8 cellular contexts compared by ENCODE assay signal in the genomic region with DNA sequence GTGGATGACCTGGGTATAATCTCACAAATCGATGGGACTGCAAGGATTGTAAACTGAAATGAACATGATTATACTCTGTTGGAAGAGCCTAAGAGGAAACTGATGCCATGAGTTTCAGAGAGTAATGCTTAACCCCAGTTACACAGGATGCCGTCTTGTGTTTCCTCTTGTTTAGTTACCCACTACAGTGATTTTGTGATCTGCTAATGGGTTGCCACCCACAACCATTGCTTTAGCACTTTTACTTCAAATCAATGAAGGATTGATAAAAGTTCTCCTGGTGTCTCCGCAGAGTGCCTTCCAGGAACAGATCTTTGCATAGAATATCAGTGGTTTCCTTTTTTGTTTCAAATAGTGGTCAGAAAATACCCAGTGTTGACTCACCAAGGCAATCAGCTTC. TPM values are rescaled to one million over a fixed set of nuclear protein-coding genes. Genes with fewer than 3 reads are reported as not detected.
DNase-seq lines count a peak whose midpoint lies in the region; ATAC-seq and TF ChIP-seq lines count a peak whose summit lies in the region.
"Not testable (repeated sequence)": the region's sequence is repeated elsewhere in the genome, so short reads cannot be mapped to it uniquely, and the experiment has no call there.
"Had no signal": no experiment of that assay in that cellular context is flagged by ENCODE, and none has a peak within 500 bp of the region (broad histone marks: within the 10 kb centered on the region; RNA-seq: fewer than 3 reads in every experiment).

No MANE protein-coding gene starts in this region.

- CTCF ChIA-PET in CD8-positive, alpha-beta memory T cell (lab: Charles Lee): interaction anchor here (7.6 kb wide), 1 partner anchor 60 kb away, joined by 55 read pairs; no protein-coding TSS in a partner anchor
- CTCF ChIA-PET in activated CD8-positive, alpha-beta T cell treated with anti-CD3 and anti-CD28 coated beads, Interleukin-2, amount 10 ng/mL, durations not matched to agents 7 days and 5 days (lab: Charles Lee): interaction anchor here (1.4 kb wide), 1 partner anchor 61 kb away, joined by 7 read pairs; no protein-coding TSS in a partner anchor

- H3K4me1 Mint-ChIP-seq in CD8-positive, alpha-beta memory T cell: peaks cover 70 to 85% (median 81%) of the 10 kb centered on the region in 3 donors
- H3K4me1 Mint-ChIP-seq in activated CD8-positive, alpha-beta T cell treated with anti-CD3 and anti-CD28 coated beads, Interleukin-2, amount 10 ng/mL, durations not matched to agents 7 days and 5 days (ENCODE audit: low read depth): peaks cover 73% of the 10 kb centered on the region
- peaks cover 81% of the 10 kb centered on the region for H3K4me1 Mint-ChIP-seq in activated naive CD8-positive, alpha-beta T cell (ENCODE audit: low read depth)
- peaks cover 59 to 66% of the 10 kb centered on the region in 2 donors for H3K4me1 Mint-ChIP-seq in effector memory CD8-positive, alpha-beta T cell (ENCODE audit: low read depth in 2 of 2)
- peaks cover 30 to 76% (median 73%) of the 10 kb centered on the region in 4 donors for H3K4me1 Mint-ChIP-seq in naive thymus-derived CD8-positive, alpha-beta T cell
- peaks cover 81% of the 10 kb centered on the region for H3K4me1 Mint-ChIP-seq in stimulated activated effector memory CD8-positive, alpha-beta T cell treated with anti-CD3 and anti-CD28 coated beads, Interleukin-12 subunit alpha, Interleukin-12 subunit beta, amount 100 ng/mL, for 72 hours

- H3K36me3 Mint-ChIP-seq in CD8-positive, alpha-beta memory T cell: peaks cover 21 to 74% (median 21%) of the 10 kb centered on the region in 3 donors
- peaks cover 73% of the 10 kb centered on the region for H3K36me3 Mint-ChIP-seq in activated CD8-positive, alpha-beta T cell treated with anti-CD3 and anti-CD28 coated beads, Interleukin-2, amount 10 ng/mL, durations not matched to agents 7 days and 5 days (ENCODE audit: low read depth)
- peaks cover 32% of the 10 kb centered on the region for H3K36me3 Mint-ChIP-seq in activated naive CD8-positive, alpha-beta T cell
- peaks cover 67% of the 10 kb centered on the region for H3K36me3 Mint-ChIP-seq in effector memory CD8-positive, alpha-beta T cell (ENCODE audit: insufficient read depth)
- peaks cover 0 to 69% (median 18%) of the 10 kb centered on the region in 3 donors for H3K36me3 Mint-ChIP-seq in naive thymus-derived CD8-positive, alpha-beta T cell
- H3K36me3 Mint-ChIP-seq in stimulated activated effector memory CD8-positive, alpha-beta T cell treated with anti-CD3 and anti-CD28 coated beads, Interleukin-12 subunit alpha, Interleukin-12 subunit beta, amount 100 ng/mL, for 72 hours: peaks cover 96% of the 10 kb centered on the region

- H3K27me3 Mint-ChIP-seq in CD8-positive, alpha-beta memory T cell; activated CD8-positive, alpha-beta T cell treated with anti-CD3 and anti-CD28 coated beads, Interleukin-2, amount 10 ng/mL, durations not matched to agents 7 days and 5 days (ENCODE audit: low read depth); activated naive CD8-positive, alpha-beta T cell; effector memory CD8-positive, alpha-beta T cell; naive thymus-derived CD8-positive, alpha-beta T cell: not testable (repeated sequence)

- POLR2A ChIA-PET in CD8-positive, alpha-beta memory T cell (lab: Charles Lee); activated CD8-positive, alpha-beta T cell treated with anti-CD3 and anti-CD28 coated beads, Interleukin-2, amount 10 ng/mL, durations not matched to agents 7 days and 5 days (lab: Charles Lee); naive thymus-derived CD8-positive, alpha-beta T cell (lab: Charles Lee): not testable (repeated sequence)

- not testable (repeated sequence) for H3K9me3 Mint-ChIP-seq in CD8-positive, alpha-beta memory T cell; activated CD8-positive, alpha-beta T cell treated with anti-CD3 and anti-CD28 coated beads, Interleukin-2, amount 10 ng/mL, durations not matched to agents 7 days and 5 days (ENCODE audit: insufficient read depth); activated naive CD8-positive, alpha-beta T cell (ENCODE audit: low read depth); effector memory CD8-positive, alpha-beta T cell; naive thymus-derived CD8-positive, alpha-beta T cell; stimulated activated effector memory CD8-positive, alpha-beta T cell treated with anti-CD3 and anti-CD28 coated beads, Interleukin-12 subunit alpha, Interleukin-12 subunit beta, amount 100 ng/mL, for 72 hours

- H3K36me3 ChIP-seq in CD8-positive, alpha-beta memory T cell (ENCODE audit: insufficient read depth, low read length): peaks cover 32% of the 10 kb centered on the region
- peaks cover 83% of the 10 kb centered on the region for H3K36me3 ChIP-seq in RWPE2 (ENCODE audit: low read depth)

- H3K27me3 ChIP-seq in CD8-positive, alpha-beta memory T cell (ENCODE audit: insufficient read depth, low read length, poor library complexity, severe bottlenecking); RWPE2 (ENCODE audit: insufficient read depth, poor library complexity, severe bottlenecking): not testable (repeated sequence)

- peak overlapping the region; percentile 66 to 96 (median 90) for H3K27ac Mint-ChIP-seq in CD8-positive, alpha-beta memory T cell
- H3K27ac Mint-ChIP-seq in activated CD8-positive, alpha-beta T cell treated with anti-CD3 and anti-CD28 coated beads, Interleukin-2, amount 10 ng/mL, durations not matched to agents 7 days and 5 days: peak overlapping the region; percentile 72
- H3K27ac Mint-ChIP-seq in activated naive CD8-positive, alpha-beta T cell: peak overlapping the region; percentile 16
- peak overlapping the region; percentile 88 to 99 for H3K27ac Mint-ChIP-seq in effector memory CD8-positive, alpha-beta T cell
- peak overlapping the region in 6 of 10 donors; percentile 56 to 79 (median 67) for H3K27ac Mint-ChIP-seq in naive thymus-derived CD8-positive, alpha-beta T cell
- H3K27ac Mint-ChIP-seq in stimulated activated effector memory CD8-positive, alpha-beta T cell treated with anti-CD3 and anti-CD28 coated beads, Interleukin-12 subunit alpha, Interleukin-12 subunit beta, amount 100 ng/mL, for 72 hours: peak overlapping the region; percentile 86

- H3K4me1 ChIP-seq in CD8-positive, alpha-beta memory T cell (ENCODE audit: insufficient read depth, low read length): peaks cover 55% of the 10 kb centered on the region
- peaks cover 43% of the 10 kb centered on the region for H3K4me1 ChIP-seq in RWPE2 (ENCODE audit: insufficient read depth, poor library complexity, severe bottlenecking)

- not testable (repeated sequence) for H3K9me3 ChIP-seq in CD8-positive, alpha-beta memory T cell (ENCODE audit: low read length); RWPE2 (ENCODE audit: severe bottlenecking)

- H3K27ac ChIP-seq in CD8-positive, alpha-beta memory T cell (ENCODE audit: low read depth, low read length): not testable (repeated sequence)
- H3K27ac ChIP-seq in RWPE2 (ENCODE audit: poor library complexity, severe bottlenecking): peak overlapping the region; percentile 82

- TF ChIP-seq CTCF in RWPE2 (IDR thresholded peaks at IDR 0.05; ENCODE audit: poor library complexity, severe bottlenecking): not testable (repeated sequence)

- peak overlapping the region in 6 of 7 donors; percentile 51 to 68 (median 65) for H3K4me3 Mint-ChIP-seq in CD8-positive, alpha-beta memory T cell
- H3K4me3 Mint-ChIP-seq in activated CD8-positive, alpha-beta T cell treated with anti-CD3 and anti-CD28 coated beads, Interleukin-2, amount 10 ng/mL, durations not matched to agents 7 days and 5 days: not testable (repeated sequence)
- H3K4me3 Mint-ChIP-seq in activated naive CD8-positive, alpha-beta T cell: peak overlapping the region; percentile 77
- H3K4me3 Mint-ChIP-seq in effector memory CD8-positive, alpha-beta T cell: peak overlapping the region; percentile 42 to 77
- H3K4me3 Mint-ChIP-seq in naive thymus-derived CD8-positive, alpha-beta T cell: peak overlapping the region in 1 of 10 donors; percentile 36
- peak overlapping the region; percentile 99 for H3K4me3 Mint-ChIP-seq in stimulated activated effector memory CD8-positive, alpha-beta T cell treated with anti-CD3 and anti-CD28 coated beads, Interleukin-12 subunit alpha, Interleukin-12 subunit beta, amount 100 ng/mL, for 72 hours

- ATAC-seq in RWPE2 (ENCODE audit: low read depth); effector memory CD8-positive, alpha-beta T cell (replicated peaks); naive thymus-derived CD8-positive, alpha-beta T cell: not testable (repeated sequence)
- peak; percentile 22 for ATAC-seq in activated CD8-positive, alpha-beta T cell treated with anti-CD3 and anti-CD28 coated beads, Interleukin-2, amount 10 ng/mL, durations not matched to agents 7 days and 5 days
- ATAC-seq in stimulated activated effector memory CD8-positive, alpha-beta T cell treated with anti-CD3 and anti-CD28 coated beads, Interleukin-12 subunit alpha, Interleukin-12 subunit beta, amount 100 ng/mL, for 72 hours: peak; percentile 15

- not testable (repeated sequence) for H3K4me3 ChIP-seq in CD8-positive, alpha-beta memory T cell (ENCODE audit: low read length); RWPE2 (ENCODE audit: severe bottlenecking)

- not testable (repeated sequence) for DNase-seq in CD8-positive, alpha-beta memory T cell; RWPE2 (ENCODE audit: low spot score); activated CD8-positive, alpha-beta T cell treated with anti-CD3 and anti-CD28 coated beads, Interleukin-2, amount 10 ng/mL, durations not matched to agents 7 days and 5 days; effector memory CD8-positive, alpha-beta T cell; naive thymus-derived CD8-positive, alpha-beta T cell; stimulated activated effector memory CD8-positive, alpha-beta T cell treated with anti-CD3 and anti-CD28 coated beads, Interleukin-12 subunit alpha, Interleukin-12 subunit beta, amount 100 ng/mL, for 72 hours (ENCODE audit: low spot score in 2 of 2)

RNA-seq across cellular contexts. Expression of a gene that starts 22.4 kb away (rescaled TPM):
- total RNA-seq in CD8-positive, alpha-beta memory T cell: 1 to 10 TPM in 1 of 2 experiments, under 1 TPM in 1; 0.83 to 1.0 TPM
- 2.9 TPM for polyA plus RNA-seq in CD8-positive, alpha-beta memory T cell
- total RNA-seq in activated CD8-positive, alpha-beta T cell treated with anti-CD3 and anti-CD28 coated beads, Interleukin-2, amount 10 ng/mL, durations not matched to agents 7 days and 5 days: not detected
- under 1 TPM in 1 of 2 experiments, not detected in 1; 0.44 TPM for total RNA-seq in naive thymus-derived CD8-positive, alpha-beta T cell
- polyA plus RNA-seq in naive thymus-derived CD8-positive, alpha-beta T cell: 1 to 10 TPM in 1 of 3 donors, not detected in 2; 1.1 TPM
- total RNA-seq: H1 had no signal

RNA-seq across cellular contexts. Expression of a gene that starts 23.5 kb away (rescaled TPM):
- under 1 TPM; 0.38 to 0.53 TPM for total RNA-seq in CD8-positive, alpha-beta memory T cell
- 1.2 TPM for polyA plus RNA-seq in CD8-positive, alpha-beta memory T cell
- not detected for total RNA-seq in activated CD8-positive, alpha-beta T cell treated with anti-CD3 and anti-CD28 coated beads, Interleukin-2, amount 10 ng/mL, durations not matched to agents 7 days and 5 days
- total RNA-seq in naive thymus-derived CD8-positive, alpha-beta T cell: 1 to 10 TPM; 4.0 to 5.3 TPM
- 10 to 100 TPM in 1 of 3 donors, 1 to 10 TPM in 2; 5.0 to 11.4 (median 7.1) TPM for polyA plus RNA-seq in naive thymus-derived CD8-positive, alpha-beta T cell

RNA-seq across cellular contexts. Expression of a gene that starts 25.8 kb away (rescaled TPM):
- total RNA-seq in CD8-positive, alpha-beta memory T cell: not detected
- 0.23 TPM for polyA plus RNA-seq in CD8-positive, alpha-beta memory T cell
- total RNA-seq in activated CD8-positive, alpha-beta T cell treated with anti-CD3 and anti-CD28 coated beads, Interleukin-2, amount 10 ng/mL, durations not matched to agents 7 days and 5 days: under 1 TPM in 1 of 2 experiments, not detected in 1; 0.40 TPM
- 1 to 10 TPM in 1 of 2 experiments, under 1 TPM in 1; 0.52 to 2.1 TPM for total RNA-seq in naive thymus-derived CD8-positive, alpha-beta T cell
- polyA plus RNA-seq in naive thymus-derived CD8-positive, alpha-beta T cell: 1 to 10 TPM in 1 of 3 donors, under 1 TPM in 2; 0.40 to 1.0 (median 0.53) TPM

Comparison
In these comparisons a context has a peak if more than half of its experiments do, and no peak if none do; other contexts are left out.
1. H3K27ac Mint-ChIP-seq: peak in every context shown above with its lines; median percentile 94 in effector memory CD8-positive, alpha-beta T cell; 90 in CD8-positive, alpha-beta memory T cell; 86 in stimulated activated effector memory CD8-positive, alpha-beta T cell treated with anti-CD3 and anti-CD28 coated beads, Interleukin-12 subunit alpha, Interleukin-12 subunit beta, amount 100 ng/mL, for 72 hours; 72 in activated CD8-positive, alpha-beta T cell treated with anti-CD3 and anti-CD28 coated beads, Interleukin-2, amount 10 ng/mL, durations not matched to agents 7 days and 5 days; 67 in naive thymus-derived CD8-positive, alpha-beta T cell; 16 in activated naive CD8-positive, alpha-beta T cell.